In genomic region chr9:122055668-122056067, GRCh38 we compare ENCODE assay signal across 15 cellular contexts.
"Had no signal": no experiment of that assay in that cellular context is flagged by ENCODE, and none has a peak within 500 bp of the region (broad histone marks: within the 10 kb centered on the region; RNA-seq: fewer than 3 reads in every experiment).

No MANE protein-coding gene starts in this region.

- FAIRE-seq: kidney had no signal

- DNase-seq: activated B cell treated with CpG ODN at 0.5 μM for 24 hours; activated CD4-positive, alpha-beta T cell treated with anti-CD3 and anti-CD28 coated beads, Interleukin-2, amount 50 U/mL, for 1 hour; activated naive CD4-positive, alpha-beta T cell treated with anti-CD3 and anti-CD28 coated beads, Interleukin-2, amount 50 U/mL, for 16 hours; adrenal gland; body of pancreas; effector memory CD8-positive, alpha-beta T cell; kidney; nephron progenitor cell; psoas muscle; sigmoid colon; stimulated activated CD4-positive, alpha-beta T cell treated with anti-CD3 and anti-CD28 coated beads, Interleukin-2, amount 100 ng/mL, for 48 hours; stimulated activated CD8-positive, alpha-beta memory T cell treated with anti-CD3 and anti-CD28 coated beads, Interleukin-4, amount 100 ng/mL, for 48 hours; stimulated activated naive CD8-positive, alpha-beta T cell treated with anti-CD3 and anti-CD28 coated beads, Interleukin-15, Interleukin-2, amounts not matched to agents 100 U/mL and 50 U/mL, for 24 hours; T-helper 9 cell; upper lobe of left lung had no signal
